ENCODE assay signal across 8 cellular contexts in the genomic region with DNA sequence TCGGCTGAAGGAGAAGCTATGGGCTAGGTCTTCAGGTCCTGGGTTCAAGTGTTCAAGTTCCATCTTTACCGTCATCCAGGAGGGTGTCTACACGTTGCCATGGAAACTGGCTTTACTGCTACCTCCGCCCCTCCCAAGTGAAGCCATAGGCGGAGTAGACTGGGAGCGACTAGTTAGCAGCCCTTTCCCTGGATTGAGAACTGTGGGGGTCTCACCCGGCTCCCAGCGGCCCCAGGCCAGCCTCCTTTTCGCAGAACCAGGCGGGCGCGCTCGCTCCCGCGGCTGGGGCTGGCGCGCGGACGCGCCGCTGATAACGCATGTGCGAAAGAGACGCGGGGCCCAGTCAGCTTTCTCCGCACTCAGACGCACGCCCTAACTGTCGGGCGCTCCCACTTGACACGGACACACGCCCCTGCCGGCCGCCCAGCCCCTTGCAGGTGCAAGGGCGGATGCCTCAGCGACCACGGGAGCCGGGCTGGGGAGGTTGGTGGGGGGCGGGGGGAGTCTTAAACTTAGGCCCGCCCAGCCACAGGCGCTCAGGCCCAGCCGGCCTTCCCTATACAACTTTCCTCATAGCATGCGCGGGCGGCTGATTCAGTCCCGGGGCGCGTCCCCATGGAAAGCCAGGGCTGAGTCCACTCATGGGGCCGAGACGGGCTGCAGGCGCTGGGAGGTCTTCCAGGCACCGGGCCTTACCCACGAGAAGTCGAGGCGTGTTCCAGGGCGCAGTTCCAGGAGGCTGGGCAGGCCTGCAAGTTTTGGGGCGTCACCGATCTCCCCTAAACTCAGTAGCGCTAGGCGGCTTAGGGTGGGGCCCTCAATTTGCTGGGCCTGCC. TPM values are rescaled to one million over a fixed set of nuclear protein-coding genes. Genes with fewer than 3 reads are reported as not detected.
DNase-seq lines count a peak whose midpoint lies in the region; ATAC-seq lines count a peak whose summit lies in the region.

No MANE protein-coding gene starts in this region.

- WGBS in right cardiac atrium: 5% methylated on average over 60 of the region's 60 CpGs

- H3K4me3 ChIP-seq in adipocyte (ENCODE audit: low read length) (peak overlapping the region; percentile 84), right cardiac atrium (ENCODE audit: low read length) (peak overlapping the region; percentile 41)

- no peak overlapping the region for H3K27ac ChIP-seq in right cardiac atrium (ENCODE audit: low read length)

- H3K27me3 ChIP-seq in adipocyte (replicated peaks; ENCODE audit: control insufficient read depth, insufficient read depth, low read length) (peaks cover 10% of the 10 kb centered on the region), right cardiac atrium (ENCODE audit: control insufficient read depth, insufficient read depth) (no peaks in the 10 kb centered on the region)

- ATAC-seq in right cardiac atrium (peak; percentile 79 to 87), GM18858 (IDR thresholded peaks at IDR 0.05; ENCODE audit: unreplicated experiment) (no peak)

- peak overlapping the region; percentile 85 for H3K9ac ChIP-seq in adipocyte (ENCODE audit: low read length)

- peak; percentile 52 to 64 for DNase-seq in NCI-H2081 (lab: John Stamatoyannopoulos, UW)
- DNase-seq in NCI-H2081 treated with DMSO at 0.1 percent for 48 hours (lab: John Stamatoyannopoulos, UW): no peak
- peak; percentile 74 for DNase-seq in HT-29 (ENCODE audit: low spot score)
- DNase-seq in SK-N-DZ (ENCODE audit: low spot score): peak; percentile 94
- peak; percentile 78 for DNase-seq in adipocyte (ENCODE audit: low read depth)
- DNase-seq in right cardiac atrium: peak; percentile 83 to 94 (median 90)
- DNase-seq in retina: peak; percentile 91

- H3K4me1 ChIP-seq in adipocyte (ENCODE audit: control insufficient read depth, insufficient read depth, low read length): peaks cover 5% of the 10 kb centered on the region
- H3K4me1 ChIP-seq in right cardiac atrium (ENCODE audit: control insufficient read depth, insufficient read depth, low read length): peaks cover 4% of the 10 kb centered on the region

- no peaks in the 10 kb centered on the region for H3K36me3 ChIP-seq in adipocyte (ENCODE audit: control insufficient read depth, insufficient read depth, low read length, severe bottlenecking)

- H3K9me3 ChIP-seq in adipocyte (ENCODE audit: control insufficient read depth, low read length) (no peaks in the 10 kb centered on the region), right cardiac atrium (ENCODE audit: control insufficient read depth, low read length) (no peaks in the 10 kb centered on the region)

- intact Hi-C loops in right cardiac atrium (cut with DNase I): loop anchor here in 1 of 4 donors (10.0 kb wide), 1 partner anchor 516 kb away; the partner anchor contains the start of gene UBE2Q1

RNA-seq across cellular contexts. Expression of gene EFNA4, which starts 7.4 kb away (rescaled TPM):
- 34.6 and 45.0 TPM in 2 replicates for total RNA-seq in HT-29 (2014; rRNA removed; shearing (Covaris generic))
- 12.7 and 13.3 TPM in 2 replicates for polyA plus RNA-seq in SK-N-DZ (2014; cell fraction: cytosol; rRNA removed)
- polyA plus RNA-seq in SK-N-DZ (2014; cell fraction: nucleus; rRNA removed): 9.2 and 10.1 TPM in 2 replicates
- 1 to 10 TPM; 3.3 to 4.2 (median 3.7) TPM for total RNA-seq in right cardiac atrium
- 3.0 TPM for polyA plus RNA-seq in right cardiac atrium

RNA-seq across cellular contexts. Expression of gene EFNA3, which starts 7.7 kb away (rescaled TPM):
- 2.4 and 3.9 TPM in 2 replicates for total RNA-seq in HT-29 (2014; rRNA removed; shearing (Covaris generic))
- polyA plus RNA-seq in SK-N-DZ (2014; cell fraction: cytosol; rRNA removed): 13.3 and 15.9 TPM in 2 replicates
- 10.2 and 10.5 TPM in 2 replicates for polyA plus RNA-seq in SK-N-DZ (2014; cell fraction: nucleus; rRNA removed)
- total RNA-seq in right cardiac atrium: 1 to 10 TPM in 3 of 4 donors, under 1 TPM in 1; 0.78 to 1.9 (median 1.2) TPM
- 1.1 TPM for polyA plus RNA-seq in right cardiac atrium

RNA-seq across cellular contexts. Expression of gene ADAM15, which starts 19.8 kb away (rescaled TPM):
- total RNA-seq in HT-29 (2014; rRNA removed; shearing (Covaris generic)): 177 and 185 TPM in 2 replicates
- 55.4 and 55.5 TPM in 2 replicates for polyA plus RNA-seq in SK-N-DZ (2014; cell fraction: cytosol; rRNA removed)
- polyA plus RNA-seq in SK-N-DZ (2014; cell fraction: nucleus; rRNA removed): 227 and 243 TPM in 2 replicates
- total RNA-seq in right cardiac atrium: 100 to 1,000 TPM in 1 of 4 donors, 10 to 100 TPM in 3; 51.2 to 106 (median 63.6) TPM
- polyA plus RNA-seq in right cardiac atrium: 68.4 TPM

RNA-seq across cellular contexts. Expression of gene DCST1, which starts 37.3 kb away (rescaled TPM):
- 0.05 TPM in 1 of 2 replicates, not detected in the other for total RNA-seq in HT-29 (2014; rRNA removed; shearing (Covaris generic))
- polyA plus RNA-seq in SK-N-DZ (2014; cell fraction: cytosol; rRNA removed): 0.05 TPM in 1 of 2 replicates, not detected in the other
- not detected in 2 replicates for polyA plus RNA-seq in SK-N-DZ (2014; cell fraction: nucleus; rRNA removed)
- total RNA-seq in right cardiac atrium: not detected
- not detected for polyA plus RNA-seq in right cardiac atrium

RNA-seq across cellular contexts. Expression of gene DCST2, which starts 37.4 kb away (rescaled TPM):
- 0.70 and 3.3 TPM in 2 replicates for total RNA-seq in HT-29 (2014; rRNA removed; shearing (Covaris generic))
- polyA plus RNA-seq in SK-N-DZ (2014; cell fraction: cytosol; rRNA removed): 0.28 TPM in 1 of 2 replicates, not detected in the other
- 0.19 and 2.3 TPM in 2 replicates for polyA plus RNA-seq in SK-N-DZ (2014; cell fraction: nucleus; rRNA removed)
- total RNA-seq in right cardiac atrium: under 1 TPM in 3 of 4 donors, not detected in 1; 0.25 to 0.33 (median 0.32) TPM
- 0.23 TPM for polyA plus RNA-seq in right cardiac atrium
